ENCODE assay signal across 6 cellular contexts in genomic region chr5:83815661-83816060, GRCh38.
"Had no signal": no experiment of that assay in that cellular context is flagged by ENCODE, and none has a peak within 500 bp of the region (broad histone marks: within the 10 kb centered on the region; RNA-seq: fewer than 3 reads in every experiment).

No MANE protein-coding gene starts in this region.

- DNase-seq: IMR-90, KBM-7, KG1 had no signal

- FAIRE-seq: HepG2, HTR-8/SVneo, K562 had no signal
